ENCODE assay signal across 9 cellular contexts in genomic region chr14:52015411-52016030, GRCh38. TPM values are rescaled to one million over a fixed set of nuclear protein-coding genes. Genes with fewer than 3 reads are reported as not detected.
DNase-seq lines count a peak whose midpoint lies in the region; ATAC-seq and TF ChIP-seq lines count a peak whose summit lies in the region.
"Had no signal": no experiment of that assay in that cellular context is flagged by ENCODE, and none has a peak within 500 bp of the region (broad histone marks: within the 10 kb centered on the region; RNA-seq: fewer than 3 reads in every experiment).

No MANE protein-coding gene starts in this region.

- DNase-seq in DMS53 treated with DMSO at 0.1 percent for 48 hours (lab: John Stamatoyannopoulos, UW; ENCODE audit: unreplicated experiment) (peak; percentile 18), NCI-H1105 (lab: John Stamatoyannopoulos, UW) (peak; percentile 14), dermis blood vessel endothelial cell (peak; percentile 67), nephron progenitor cell (peak; percentile 17)
- DNase-seq in stimulated activated CD4-positive, alpha-beta T cell treated with anti-CD3 and anti-CD28 coated beads, Interleukin-2, amount 100 ng/mL, for 24 hours: no peak
- DNase-seq in activated CD4-positive, CD25-positive, alpha-beta regulatory T cell treated with anti-CD3 and anti-CD28 coated beads, Interleukin-2, amount 50 U/mL, for 72 hours: no peak
- no peak for DNase-seq in CD4-positive, alpha-beta T cell

- no peaks in the 10 kb centered on the region for H3K9me3 ChIP-seq in CD4-positive, alpha-beta T cell (ENCODE audit: control insufficient read depth, low read length)

- H3K27ac ChIP-seq in CD4-positive, alpha-beta T cell (ENCODE audit: low read depth, low read length): no peak overlapping the region
- H3K27ac ChIP-seq: epithelial cell of prostate had no signal

- H3K4me1 Mint-ChIP-seq in nephron progenitor cell: peaks cover 24% of the 10 kb centered on the region
- peaks cover 10% of the 10 kb centered on the region for H3K4me1 Mint-ChIP-seq in CD4-positive, alpha-beta T cell (ENCODE audit: low read depth)

- no peak for ATAC-seq in HG03039 (IDR thresholded peaks at IDR 0.05; ENCODE audit: unreplicated experiment)
- ATAC-seq in CD4-positive, alpha-beta T cell (ENCODE audit: poor library complexity): no peak

- intact Hi-C loops in CD4-positive, alpha-beta T cell (cut with DNase I, micrococcal nuclease): no loop called here

- TF ChIP-seq CTCF in nephron progenitor cell (IDR thresholded peaks at IDR 0.05): no peak
- TF ChIP-seq CTCF in CD4-positive, alpha-beta T cell (IDR thresholded peaks at IDR 0.05): no peak

- H3K4me3 Mint-ChIP-seq in nephron progenitor cell: no peak overlapping the region
- no peak overlapping the region for H3K4me3 Mint-ChIP-seq in CD4-positive, alpha-beta T cell

- POLR2A ChIA-PET in CD4-positive, alpha-beta T cell (lab: Charles Lee): no interaction called here

- H3K27me3 ChIP-seq in CD4-positive, alpha-beta T cell (ENCODE audit: control insufficient read depth, insufficient read depth, low read length): no peaks in the 10 kb centered on the region

- H3K27me3 Mint-ChIP-seq in nephron progenitor cell (ENCODE audit: low read depth, poor library complexity): no peaks in the 10 kb centered on the region
- peaks cover 6% of the 10 kb centered on the region for H3K27me3 Mint-ChIP-seq in CD4-positive, alpha-beta T cell

- CTCF ChIA-PET in CD4-positive, alpha-beta T cell (lab: Charles Lee): interaction anchor here (1.3 kb wide), 1 partner anchor 18 kb away, joined by 4 read pairs; no protein-coding TSS in a partner anchor

- H3K27ac Mint-ChIP-seq in nephron progenitor cell: no peak overlapping the region
- H3K27ac Mint-ChIP-seq in CD4-positive, alpha-beta T cell: no peak overlapping the region

- H3K36me3 Mint-ChIP-seq in nephron progenitor cell (ENCODE audit: low read depth): peaks cover 54% of the 10 kb centered on the region
- H3K36me3 Mint-ChIP-seq in CD4-positive, alpha-beta T cell (ENCODE audit: low read depth): peaks cover 18% of the 10 kb centered on the region

- no peaks in the 10 kb centered on the region for H3K9me3 Mint-ChIP-seq in nephron progenitor cell
- H3K9me3 Mint-ChIP-seq in CD4-positive, alpha-beta T cell: no peaks in the 10 kb centered on the region

RNA-seq across cellular contexts. Expression of gene RTRAF, which starts 26.2 kb away (rescaled TPM):
- 81.3 and 169 TPM in 2 replicates for total RNA-seq in dermis blood vessel endothelial cell
- 100 to 1,000 TPM; 155 to 157 TPM for total RNA-seq in CD4-positive, alpha-beta T cell

RNA-seq across cellular contexts. Expression of gene NID2, which starts 53.3 kb away (rescaled TPM):
- total RNA-seq in dermis blood vessel endothelial cell: 19.6 and 39.2 TPM in 2 replicates
- total RNA-seq in CD4-positive, alpha-beta T cell: under 1 TPM in 1 of 2 experiments, not detected in 1; 0.19 TPM

Comparison
In these comparisons a context has a peak if more than half of its experiments do, and no peak if none do; other contexts are left out.
1. DNase-seq: peak in DMS53 treated with DMSO at 0.1 percent for 48 hours (single experiment), NCI-H1105 (single experiment), dermis blood vessel endothelial cell (single experiment) and nephron progenitor cell (single experiment); none in stimulated activated CD4-positive, alpha-beta T cell treated with anti-CD3 and anti-CD28 coated beads, Interleukin-2, amount 100 ng/mL, for 24 hours (0 of 2), activated CD4-positive, CD25-positive, alpha-beta regulatory T cell treated with anti-CD3 and anti-CD28 coated beads, Interleukin-2, amount 50 U/mL, for 72 hours (single experiment) and CD4-positive, alpha-beta T cell (0 of 10).
2. RNA of gene NID2, which starts 53.3 kb away (total RNA-seq): 19.6 to 39.2 TPM in dermis blood vessel endothelial cell; 0.19 TPM in CD4-positive, alpha-beta T cell; every median in the first group is over 10 times any median in the second.